In genomic region chr4:94461506-94461905, GRCh38 we compare ENCODE assay signal across 19 cellular contexts.
"Had no signal": no experiment of that assay in that cellular context is flagged by ENCODE, and none has a peak within 500 bp of the region (broad histone marks: within the 10 kb centered on the region; RNA-seq: fewer than 3 reads in every experiment).

No MANE protein-coding gene starts in this region.

- H3K27me3 Mint-ChIP-seq: activated CD8-positive, alpha-beta T cell treated with anti-CD3 and anti-CD28 coated beads for 36 hours; activated T-helper 17 cell treated with anti-CD3 and anti-CD28 coated beads, Interleukin-2, amount 50 U/mL, for 72 hours; central memory CD8-positive, alpha-beta T cell; stimulated activated memory B cell treated with anti-CD40 and anti-IgM and Interleukin-4, amounts not matched to agents 10 μg/mL and 1 μg/mL and 100 μg/mL, for 72 hours; T-helper 17 cell had no signal

- H3K36me3 ChIP-seq: neural progenitor cell, prostate gland had no signal

- DNase-seq: activated CD4-positive, alpha-beta T cell treated with anti-CD3 and anti-CD28 coated beads for 4 hours; activated CD8-positive, alpha-beta T cell treated with anti-CD3 and anti-CD28 coated beads for 36 hours; activated naive CD4-positive, alpha-beta T cell; activated T-cell treated with anti-CD3 and anti-CD28 coated beads, Interleukin-2, amount 50 U/mL, for 1 hour; anterior cingulate cortex; brain microvascular endothelial cell; erythroblast; spleen; stimulated activated CD4-positive, alpha-beta T cell treated with anti-CD3 and anti-CD28 coated beads, Interleukin-4, amount 100 ng/mL, for 4 hours; T-helper 17 cell; testis had no signal

- H3K4me1 ChIP-seq: prostate gland had no signal

- ATAC-seq: activated CD8-positive, alpha-beta T cell treated with anti-CD3 and anti-CD28 coated beads for 36 hours; activated T-helper 17 cell treated with anti-CD3 and anti-CD28 coated beads, Interleukin-2, amount 50 U/mL, for 72 hours; sciatic nerve; stimulated activated memory B cell treated with anti-CD40 and anti-IgM and Interleukin-4, amounts not matched to agents 10 μg/mL and 1 μg/mL and 100 μg/mL, for 72 hours; T-helper 17 cell had no signal

- H3K4me3 Mint-ChIP-seq: activated CD8-positive, alpha-beta T cell treated with anti-CD3 and anti-CD28 coated beads for 36 hours; activated T-helper 17 cell treated with anti-CD3 and anti-CD28 coated beads, Interleukin-2, amount 50 U/mL, for 72 hours; central memory CD8-positive, alpha-beta T cell; neural progenitor cell; stimulated activated memory B cell treated with anti-CD40 and anti-IgM and Interleukin-4, amounts not matched to agents 10 μg/mL and 1 μg/mL and 100 μg/mL, for 72 hours; T-helper 17 cell had no signal

- H3K9me3 ChIP-seq: prostate gland, spleen, testis had no signal

- H3K4me2 ChIP-seq: neural progenitor cell had no signal

- H2AFZ ChIP-seq: neural progenitor cell had no signal

- H3K9me3 Mint-ChIP-seq: activated CD8-positive, alpha-beta T cell treated with anti-CD3 and anti-CD28 coated beads for 36 hours; activated T-helper 17 cell treated with anti-CD3 and anti-CD28 coated beads, Interleukin-2, amount 50 U/mL, for 72 hours; central memory CD8-positive, alpha-beta T cell; neural progenitor cell; stimulated activated memory B cell treated with anti-CD40 and anti-IgM and Interleukin-4, amounts not matched to agents 10 μg/mL and 1 μg/mL and 100 μg/mL, for 72 hours had no signal

- H3K27ac Mint-ChIP-seq: activated CD8-positive, alpha-beta T cell treated with anti-CD3 and anti-CD28 coated beads for 36 hours; activated T-helper 17 cell treated with anti-CD3 and anti-CD28 coated beads, Interleukin-2, amount 50 U/mL, for 72 hours; stimulated activated memory B cell treated with anti-CD40 and anti-IgM and Interleukin-4, amounts not matched to agents 10 μg/mL and 1 μg/mL and 100 μg/mL, for 72 hours; T-helper 17 cell had no signal

- H3K9ac ChIP-seq: neural progenitor cell had no signal

- H3K4me3 ChIP-seq: coronary artery, lung, neural progenitor cell, prostate gland, spleen, testis had no signal

- H3K27ac ChIP-seq: brain microvascular endothelial cell, neural progenitor cell, prostate gland, spleen had no signal

- H3K27me3 ChIP-seq: brain microvascular endothelial cell, neural progenitor cell, spleen, testis had no signal
